8 cellular contexts compared by ENCODE assay signal in genomic region chr19:56637976-56638555, GRCh38.
DNase-seq lines count a peak whose midpoint lies in the region; ATAC-seq and TF ChIP-seq lines count a peak whose summit lies in the region.

No MANE protein-coding gene starts in this region.

- in situ Hi-C loops in GM13977 (cut with MboI; ENCODE audit: low pct_unique_long_range_greater_than_20kb, low sequenced_read_pairs, unreplicated experiment), result no loop called here

- no peak overlapping the region for H3K27ac ChIP-seq in caudate nucleus (ENCODE audit: low read depth, low read length)

- ATAC-seq in HG03139 (IDR thresholded peaks at IDR 0.05; ENCODE audit: unreplicated experiment), result no peak
- ATAC-seq in activated CD4-positive, CD25-positive, alpha-beta regulatory T cell treated with anti-CD3 and anti-CD28 coated beads, Interleukin-2, amount 50 U/mL, for 24 hours, result no peak

- DNase-seq in GM13977 (ENCODE audit: low spot score) (peak; percentile 62), OCI-M2 (lab: John Stamatoyannopoulos, UW; ENCODE audit: unreplicated experiment) (peak; percentile 39), caudate nucleus (lab: John Stamatoyannopoulos, UW) (peak in 52 of 61 donors; percentile 1 to 72 (median 39)), kidney tubule cell (ENCODE audit: low spot score) (peak; percentile 74), NCI-H345 treated with DMSO at 0.1 percent for 48 hours (lab: John Stamatoyannopoulos, UW; ENCODE audit: unreplicated experiment) (no peak)
- peak; percentile 28 to 37 for DNase-seq in stimulated activated CD8-positive, alpha-beta memory T cell treated with anti-CD3 and anti-CD28 coated beads, Interleukin-2, amount 100 ng/mL, for 48 hours (ENCODE audit: low read depth in 2 of 2)

- TF ChIP-seq CTCF in GM13977 (IDR thresholded peaks at IDR 0.05; ENCODE audit: extremely low read depth, insufficient read depth, missing control alignments), result no peak
